In genomic region chr5:60699549-60700346, GRCh38 we compare ENCODE assay signal across 1 cellular context.
TF ChIP-seq lines count a peak whose summit lies in the region.

Gene DEPDC1B (minus strand): TSS chr5:60700166. CDS start chr5:60700093, 73 bp downstream.

TF ChIP-seq in HepG2, 621 proteins besides CTCF, POLR2A, EP300 and RAD21 (continued from another document and continues in another):
- TF ChIP-seq ZSCAN21 (CRISPR knock-in tag; IDR thresholded peaks at IDR 0.05; ENCODE audit: borderline replicate concordance) (peak; percentile 85), MTERF4 (CRISPR knock-in tag; IDR thresholded peaks at IDR 0.05) (no peak), ZNF598 (CRISPR knock-in tag; IDR thresholded peaks at IDR 0.05; ENCODE audit: borderline replicate concordance) (0 out of 2 replicates have a peak, but pooled peaks have one; percentile 76), WIZ (CRISPR knock-in tag; IDR thresholded peaks at IDR 0.05) (peak; percentile 26; the same call in 1 of the 2 replicates), ZNF781 (CRISPR knock-in tag; IDR thresholded peaks at IDR 0.05; ENCODE audit: borderline replicate concordance, not compliant biosample characterization) (peak; percentile 84), MTA3 (CRISPR knock-in tag; IDR thresholded peaks at IDR 0.05) (no peak), FOSL1 (CRISPR knock-in tag; IDR thresholded peaks at IDR 0.05; ENCODE audit: borderline replicate concordance) (no peak), ZNF878 (CRISPR knock-in tag; IDR thresholded peaks at IDR 0.05) (peak; percentile 97), IRX3 (CRISPR knock-in tag; IDR thresholded peaks at IDR 0.05; ENCODE audit: borderline replicate concordance, low read depth) (peak; percentile 52; the same call in 1 of the 2 replicates), ZNF772 (CRISPR knock-in tag; IDR thresholded peaks at IDR 0.05) (peak; percentile 82; the same call in 1 of the 2 replicates), TCF12 (IDR thresholded peaks at IDR 0.05) (no peak), TCF12 (CRISPR knock-in tag; IDR thresholded peaks at IDR 0.05) (peak; percentile 77; the same call in 1 of the 2 replicates), CENPX (CRISPR knock-in tag; IDR thresholded peaks at IDR 0.05) (no peak), ZBTB43 (CRISPR knock-in tag; conservative IDR thresholded peaks at IDR 0.05) (no peak), ZMYM4 (CRISPR knock-in tag; IDR thresholded peaks at IDR 0.05) (peak; percentile 95), TIGD3 (CRISPR knock-in tag; IDR thresholded peaks at IDR 0.05; ENCODE audit: borderline replicate concordance) (peak; percentile 67; the same call in 1 of the 2 replicates), NCOA1 (CRISPR knock-in tag; IDR thresholded peaks at IDR 0.05) (peak; percentile 68; the same call in 1 of the 2 replicates), ZNF136 (CRISPR knock-in tag; IDR thresholded peaks at IDR 0.05; ENCODE audit: low read depth) (peak; percentile 91; the same call in 1 of the 2 replicates), RXRA (CRISPR knock-in tag; IDR thresholded peaks at IDR 0.05) (peak; percentile 67; the same call in 1 of the 2 replicates), ZBTB44 (CRISPR knock-in tag; IDR thresholded peaks at IDR 0.05) (peak; percentile 84; the same call in 1 of the 2 replicates), ZNF280B (CRISPR knock-in tag; IDR thresholded peaks at IDR 0.05; ENCODE audit: borderline replicate concordance) (peak; percentile 86), ZFP37 (CRISPR knock-in tag; IDR thresholded peaks at IDR 0.05; ENCODE audit: borderline replicate concordance) (no peak), ZNF260 (CRISPR knock-in tag; IDR thresholded peaks at IDR 0.05; ENCODE audit: borderline replicate concordance, low read depth) (no peak), ZNF782 (CRISPR knock-in tag; IDR thresholded peaks at IDR 0.05; ENCODE audit: borderline replicate concordance) (no peak; the same call in 1 of the 2 replicates), CCDC6 (CRISPR knock-in tag; IDR thresholded peaks at IDR 0.05) (peak; percentile 89), ATF5 (CRISPR knock-in tag; IDR thresholded peaks at IDR 0.05; ENCODE audit: low read depth) (peak; percentile 80; the same call in 1 of the 2 replicates), THRA (CRISPR knock-in tag; IDR thresholded peaks at IDR 0.05; ENCODE audit: borderline replicate concordance) (peak; percentile 2; the same call in 1 of the 2 replicates), ZBTB25 (CRISPR knock-in tag; IDR thresholded peaks at IDR 0.05) (peak; percentile 53; the same call in 1 of the 2 replicates), CBX1 (IDR thresholded peaks at IDR 0.05; ENCODE audit: low read depth) (peak; percentile 27), NR2F2 (IDR thresholded peaks at IDR 0.05; ENCODE audit: borderline replicate concordance, low read depth) (no peak), ZNF275 (CRISPR knock-in tag; IDR thresholded peaks at IDR 0.05; ENCODE audit: borderline replicate concordance) (peak; percentile 19; the same call in 1 of the 2 replicates), ATRX (CRISPR knock-in tag; IDR thresholded peaks at IDR 0.05; ENCODE audit: borderline replicate concordance) (no peak), ZNF383 (CRISPR knock-in tag; IDR thresholded peaks at IDR 0.05; ENCODE audit: borderline replicate concordance) (no peak), RCOR2 (CRISPR knock-in tag; IDR thresholded peaks at IDR 0.05) (0 out of 2 replicates have a peak, but pooled peaks have one; percentile 45), ZNF552 (CRISPR knock-in tag; IDR thresholded peaks at IDR 0.05; ENCODE audit: borderline replicate concordance) (no peak; the same call in 1 of the 2 replicates), ELF1 (CRISPR knock-in tag; IDR thresholded peaks at IDR 0.05) (peak; percentile 32; the same call in 1 of the 2 replicates), EZH2 (conservative IDR thresholded peaks at IDR 0.05; ENCODE audit: low read depth, low read length) (no peak), SAFB2 (CRISPR knock-in tag; IDR thresholded peaks at IDR 0.05; ENCODE audit: borderline replicate concordance, low read depth) (no peak; the same call in 1 of the 2 replicates), MXD3 (CRISPR knock-in tag; IDR thresholded peaks at IDR 0.05) (peak; percentile 67), ASH2L (IDR thresholded peaks at IDR 0.05; ENCODE audit: insufficient read length, low read depth, low read length) (peak; percentile 95), YEATS2 (CRISPR knock-in tag; IDR thresholded peaks at IDR 0.05; ENCODE audit: borderline replicate concordance) (no peak; the same call in 1 of the 2 replicates), ZNF296 (CRISPR knock-in tag; conservative IDR thresholded peaks at IDR 0.05) (no peak), GFI1 (CRISPR knock-in tag; IDR thresholded peaks at IDR 0.05; ENCODE audit: borderline replicate concordance) (peak; percentile 57), ZBTB21 (CRISPR knock-in tag; IDR thresholded peaks at IDR 0.05) (peak; percentile 46; the same call in 1 of the 2 replicates), ZNF784 (CRISPR knock-in tag; IDR thresholded peaks at IDR 0.05; ENCODE audit: borderline replicate concordance) (peak; percentile 85), ISL2 (CRISPR knock-in tag; IDR thresholded peaks at IDR 0.05) (peak; percentile 21; the same call in 1 of the 2 replicates), KDM5A (IDR thresholded peaks at IDR 0.05; ENCODE audit: borderline replicate concordance, low read length) (0 out of 2 replicates have a peak, but pooled peaks have one; percentile 46), PITX1 (CRISPR knock-in tag; IDR thresholded peaks at IDR 0.05) (peak; percentile 79; the same call in 1 of the 2 replicates), ZSCAN29 (CRISPR knock-in tag; conservative IDR thresholded peaks at IDR 0.05) (peak; percentile 47; the same call in 1 of the 2 replicates)
